In the genomic region with DNA sequence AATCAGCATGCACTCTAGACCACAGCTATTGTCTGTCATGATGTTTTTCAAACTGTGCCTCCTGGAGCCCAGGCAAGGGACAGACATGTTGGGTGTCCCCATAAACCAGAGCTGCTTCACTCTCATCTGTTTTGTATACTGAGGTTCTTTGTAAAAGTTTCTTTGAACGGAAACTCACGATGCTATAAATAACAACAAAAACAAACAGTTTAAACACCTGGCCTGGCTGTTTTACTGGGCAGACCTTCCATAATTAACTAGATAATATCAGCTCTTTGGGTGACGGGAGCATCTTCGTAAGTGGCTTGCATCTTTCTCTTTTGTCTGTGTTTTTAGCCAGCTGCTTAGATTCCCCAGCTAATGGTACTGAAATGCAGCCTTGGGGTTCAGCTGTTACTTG, we compare ENCODE assay signal across 10 cellular contexts.
DNase-seq lines count a peak whose midpoint lies in the region; ATAC-seq and TF ChIP-seq lines count a peak whose summit lies in the region.
"Had no signal": no experiment of that assay in that cellular context is flagged by ENCODE, and none has a peak within 500 bp of the region (broad histone marks: within the 10 kb centered on the region; RNA-seq: fewer than 3 reads in every experiment).

No MANE protein-coding gene starts in this region.

- H3K9me3 ChIP-seq in sigmoid colon = no peaks in the 10 kb centered on the region

- TF ChIP-seq EP300 in sigmoid colon (IDR thresholded peaks at IDR 0.05) = no peak

- ATAC-seq in GM19452 (IDR thresholded peaks at IDR 0.05; ENCODE audit: unreplicated experiment) = peak; percentile 54
- ATAC-seq in HG02885 (IDR thresholded peaks at IDR 0.05; ENCODE audit: poor library complexity, unreplicated experiment) = peak; percentile 46
- ATAC-seq in HG02981 (IDR thresholded peaks at IDR 0.05; ENCODE audit: unreplicated experiment) = no peak
- ATAC-seq: PC-3 had no signal

- DNase-seq in NCI-H1105 treated with DMSO at 0.1 percent for 48 hours (lab: John Stamatoyannopoulos, UW) (peak; percentile 75), G401 (ENCODE audit: low spot score) (no peak), sigmoid colon (no peak)
- DNase-seq in NK-92 treated with Interleukin-12 subunit alpha and Interleukin-12 subunit beta, amount 100 ng/mL, for 24 hours (lab: John Stamatoyannopoulos, UW) = no peak
- DNase-seq: PC-3, WERI-Rb-1 had no signal

- H3K27me3 ChIP-seq in sigmoid colon = no peaks in the 10 kb centered on the region

- H3K36me3 ChIP-seq in sigmoid colon = no peaks in the 10 kb centered on the region
- H3K36me3 ChIP-seq: WERI-Rb-1 had no signal

- H3K4me3 ChIP-seq in GM08714 (ENCODE audit: low read length) (peak overlapping the region; percentile 29; the same call in 1 of the 2 replicates), sigmoid colon (no peak overlapping the region)

- TF ChIP-seq POLR2A in sigmoid colon (IDR thresholded peaks at IDR 0.05) = no peak

- in situ Hi-C loops in G401 (cut with HindIII; ENCODE audit: low sequenced_read_pairs) = no loop called here

- WGBS in sigmoid colon, 2 donors = 65 to 84% methylated on average over 4 of the region's 4 CpGs

- H3K27ac ChIP-seq in sigmoid colon = no peak overlapping the region
- H3K27ac ChIP-seq: WERI-Rb-1 had no signal

- intact Hi-C loops in sigmoid colon (cut with DNase I) = no loop called here

- no peaks in the 10 kb centered on the region for H3K4me1 ChIP-seq in sigmoid colon

- no peak for TF ChIP-seq CTCF in sigmoid colon (IDR thresholded peaks at IDR 0.05)
